ENCODE assay signal across 27 cellular contexts in genomic region chr11:21630934-21631478, GRCh38.
DNase-seq lines count a peak whose midpoint lies in the region; ATAC-seq lines count a peak whose summit lies in the region.
"Had no signal": no experiment of that assay in that cellular context is flagged by ENCODE, and none has a peak within 500 bp of the region (broad histone marks: within the 10 kb centered on the region; RNA-seq: fewer than 3 reads in every experiment).

No MANE protein-coding gene starts in this region.

- DNase-seq in DMS79 (lab: John Stamatoyannopoulos, UW) (peak; percentile 29), Right ventricle myocardium superior (no peak)
- no peak for DNase-seq in effector CD8-positive, alpha-beta T cell (lab: John Stamatoyannopoulos, UW)
- DNase-seq: activated CD4-positive, alpha-beta T cell treated with anti-CD3 and anti-CD28 coated beads, Interleukin-2, amount 10 ng/mL, durations not matched to agents 24 days and 14 days; activated T-cell treated with anti-CD3 and anti-CD28 coated beads, Interleukin-2, amount 50 U/mL, for 4 hours; CD4-positive, alpha-beta T cell; EL; mammary epithelial cell; MV-4-11; NCI-H1694 treated with DMSO at 0.1 percent for 48 hours; NCI-H524 treated with DMSO at 0.1 percent for 48 hours; nephron progenitor cell; pancreas; Peyer's patch; SIG-M5; small intestine; SW 1271; T-helper 9 cell; trophoblast cell; WERI-Rb-1 had no signal

- intact Hi-C loops in Right ventricle myocardium superior (cut with DNase I), result no loop called here

- ATAC-seq in GM19023 (IDR thresholded peaks at IDR 0.05; ENCODE audit: unreplicated experiment), result peak; percentile 44
- ATAC-seq in HG02678 (IDR thresholded peaks at IDR 0.05; ENCODE audit: unreplicated experiment), result peak; percentile 53
- peak; percentile 62 for ATAC-seq in HG03432 (IDR thresholded peaks at IDR 0.05; ENCODE audit: unreplicated experiment)
- no peak for ATAC-seq in HG02610 (IDR thresholded peaks at IDR 0.05; ENCODE audit: unreplicated experiment)
- ATAC-seq in HG03135 (IDR thresholded peaks at IDR 0.05; ENCODE audit: unreplicated experiment), result no peak
- no peak for ATAC-seq in Right ventricle myocardium superior (ENCODE audit: poor library complexity)
- ATAC-seq: activated T-cell treated with anti-CD3 and anti-CD28 coated beads, Interleukin-2, amount 50 U/mL, for 4 hours; HCT116; HepG2; pancreas had no signal

Comparison
In these comparisons a context has a peak if more than half of its experiments do, and no peak if none do; other contexts are left out.
1. ATAC-seq: peak in GM19023 (single experiment), HG02678 (single experiment) and HG03432 (single experiment); none in HG02610 (single experiment), HG03135 (single experiment) and Right ventricle myocardium superior (single experiment).